Comparison of ENCODE assay signal across 8 cellular contexts in the genomic region with DNA sequence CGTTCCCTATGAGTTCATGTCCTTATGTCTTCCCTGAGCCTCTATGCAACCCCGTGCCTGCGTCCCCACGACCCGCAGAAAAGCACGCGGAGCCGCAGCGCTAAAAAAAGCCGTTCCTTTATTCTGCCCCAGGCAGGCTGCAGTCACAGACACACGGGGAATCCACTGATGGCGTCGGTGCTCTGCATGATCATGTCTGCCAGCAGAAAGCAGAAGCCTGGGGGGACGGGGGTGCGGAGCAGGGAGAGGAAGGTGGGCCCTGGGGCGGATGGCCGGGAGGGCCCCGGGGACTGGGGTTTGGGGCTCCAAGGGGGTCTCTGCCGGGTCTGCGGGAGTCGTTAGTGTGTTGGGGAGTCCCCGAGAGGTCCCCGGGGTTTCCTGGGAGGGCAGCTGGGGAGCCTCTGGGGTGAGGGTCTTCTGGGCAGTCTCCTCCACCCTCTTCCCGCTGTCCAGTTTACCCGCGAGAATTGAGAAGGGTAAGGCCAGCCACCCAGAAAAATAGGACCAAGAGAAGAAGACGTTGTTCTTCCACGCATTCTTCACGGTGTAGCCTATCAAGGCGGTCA. TPM values are rescaled to one million over a fixed set of nuclear protein-coding genes. Genes with fewer than 3 reads are reported as not detected.
A peak's percentile ranks its signal among the peaks of the same experiment; 100 is the strongest.
DNase-seq lines count a peak whose midpoint lies in the region; ATAC-seq and TF ChIP-seq lines count a peak whose summit lies in the region.

No MANE protein-coding gene starts in this region.

- H3K36me3 Mint-ChIP-seq in memory B cell = no peaks in the 10 kb centered on the region

- H3K27me3 ChIP-seq in BJ (ENCODE audit: control insufficient read depth, insufficient read depth, low read length) (no peaks in the 10 kb centered on the region), SJSA1 (replicated peaks) (no peaks in the 10 kb centered on the region), tibial artery (no peaks in the 10 kb centered on the region)

- H3K27me3 Mint-ChIP-seq in memory B cell = no peaks in the 10 kb centered on the region

- peak overlapping the region; percentile 99 for H3K4me3 Mint-ChIP-seq in memory B cell

- no peaks in the 10 kb centered on the region for H3K9me3 ChIP-seq in HEK293 (ENCODE audit: control insufficient read depth, insufficient read depth, low read depth, low read length)
- H3K9me3 ChIP-seq in SJSA1 (replicated peaks) = no peaks in the 10 kb centered on the region
- no peaks in the 10 kb centered on the region for H3K9me3 ChIP-seq in tibial artery

- peak; percentile 42 for ATAC-seq in memory B cell (ENCODE audit: low read depth)

- H3K9me3 Mint-ChIP-seq in memory B cell = no peaks in the 10 kb centered on the region

- H3K4me1 ChIP-seq in HEK293 (ENCODE audit: control insufficient read depth, insufficient read depth, low read length) = peaks cover 10% of the 10 kb centered on the region
- H3K4me1 ChIP-seq in SJSA1 (replicated peaks) = peaks cover 53% of the 10 kb centered on the region
- peaks cover 0 to 34% (median 25%) of the 10 kb centered on the region in 4 donors for H3K4me1 ChIP-seq in tibial artery

- H3K27ac Mint-ChIP-seq in memory B cell = peak overlapping the region; percentile 96

- CTCF ChIA-PET in BJ (lab: Yijun Ruan, JAX) = interaction anchor here (1.0 to 1.3 kb wide), 2 partner anchors 21 to 75 kb away, joined by 3 to 4 read pairs; a partner anchor contains a TSS
- CTCF ChIA-PET in HEK293 (lab: Yijun Ruan, JAX) = interaction anchor here (1.0 kb wide), 1 partner anchor 28 kb away, joined by 4 read pairs; no protein-coding TSS in a partner anchor

- H3K36me3 ChIP-seq in BJ (ENCODE audit: control insufficient read depth, insufficient read depth, low read length) = no peaks in the 10 kb centered on the region
- H3K36me3 ChIP-seq in HEK293 (ENCODE audit: control insufficient read depth in 2 of 2, insufficient read depth in 1 of 2, low read length in 2 of 2) = no peaks in the 10 kb centered on the region; a peak in 1 of 3 replicates
- peaks cover 3% of the 10 kb centered on the region for H3K36me3 ChIP-seq in SJSA1
- no peaks in the 10 kb centered on the region for H3K36me3 ChIP-seq in tibial artery

- TF ChIP-seq CTCF in BJ (IDR thresholded peaks at IDR 0.05; ENCODE audit: insufficient read depth, low read depth, low read length) (no peak), HEK293 (tag by site-specific recombination; IDR thresholded peaks at IDR 0.05) (no peak), tibial artery (IDR thresholded peaks at IDR 0.05) (no peak)

- H3K27ac ChIP-seq in HEK293 (ENCODE audit: extremely low read depth, low read depth, low read length) (peak overlapping the region; percentile 85), SJSA1 (peak overlapping the region; percentile 48), caudate nucleus (ENCODE audit: low read depth, low read length) (peak overlapping the region; percentile 97), tibial artery (peak overlapping the region; percentile 97)

- intact Hi-C loops in tibial artery (cut with DNase I; ENCODE audit: low total_unique reads) = loop anchor here (1.0 to 10.0 kb wide), 2 partner anchors 27 to 318 kb away; no protein-coding TSS in a partner anchor

- H3K4me3 ChIP-seq in BJ (ENCODE audit: low read depth, low read length) = peak overlapping the region; percentile 93
- H3K4me3 ChIP-seq in HEK293 (ENCODE audit: low read depth, low read length) = peak overlapping the region; percentile 43
- H3K4me3 ChIP-seq in SJSA1 = peak overlapping the region; percentile 67
- peak overlapping the region; percentile 71 to 97 for H3K4me3 ChIP-seq in tibial artery

- peaks cover 39% of the 10 kb centered on the region for H3K4me1 Mint-ChIP-seq in memory B cell

- POLR2A ChIA-PET in BJ (lab: Charles Lee) (interaction anchor here (0.6 to 1.5 kb wide), 3 partner anchors 8 to 562 kb away, joined by 4 to 12 read pairs (median 5); no protein-coding TSS in a partner anchor), HEK293 (lab: Yijun Ruan, JAX) (interaction anchor here (0.7 to 2.7 kb wide), 11 partner anchors 8 to 29 kb away, joined by 3 to 37 read pairs (median 6); a partner anchor contains a TSS)

- DNase-seq in BJ (ENCODE audit: low read depth) = no peak
- DNase-seq in SJSA1 (ENCODE audit: low read depth in 1 of 2, low spot score in 2 of 2) = no peak
- peak in 21 of 61 donors; percentile 24 to 71 (median 52) for DNase-seq in caudate nucleus (lab: John Stamatoyannopoulos, UW)
- DNase-seq in memory B cell (ENCODE audit: low spot score in 2 of 2) = peak; percentile 54 to 64
- DNase-seq in tibial artery = peak in 1 of 2 donors; percentile 32
- DNase-seq in inferior parietal cortex (ENCODE audit: extremely low spot score) = no peak
- DNase-seq in HuH-7.5 (ENCODE audit: low spot score) = no peak

TF ChIP-seq in HEK293, 187 proteins besides CTCF, POLR2A, EP300 and RAD21:
- TF ChIP-seq ZBTB17 (tag by site-specific recombination; IDR thresholded peaks at IDR 0.05) (peak; percentile 3), GLIS1 (tag by site-specific recombination; IDR thresholded peaks at IDR 0.05) (peak; percentile 50), WT1 (tag by site-specific recombination; IDR thresholded peaks at IDR 0.05) (no peak), ZBTB20 (tag by site-specific recombination; IDR thresholded peaks at IDR 0.05) (peak; percentile 82), ZNF335 (tag by site-specific recombination; conservative IDR thresholded peaks at IDR 0.05) (peak; percentile 74), ZNF623 (tag by site-specific recombination; IDR thresholded peaks at IDR 0.05) (0 out of 2 replicates have a peak, but pooled peaks have one; percentile 3), YY1 (tag by site-specific recombination; IDR thresholded peaks at IDR 0.05) (0 out of 2 replicates have a peak, but pooled peaks have one; percentile 28)
- TF ChIP-seq, protein P1, sequence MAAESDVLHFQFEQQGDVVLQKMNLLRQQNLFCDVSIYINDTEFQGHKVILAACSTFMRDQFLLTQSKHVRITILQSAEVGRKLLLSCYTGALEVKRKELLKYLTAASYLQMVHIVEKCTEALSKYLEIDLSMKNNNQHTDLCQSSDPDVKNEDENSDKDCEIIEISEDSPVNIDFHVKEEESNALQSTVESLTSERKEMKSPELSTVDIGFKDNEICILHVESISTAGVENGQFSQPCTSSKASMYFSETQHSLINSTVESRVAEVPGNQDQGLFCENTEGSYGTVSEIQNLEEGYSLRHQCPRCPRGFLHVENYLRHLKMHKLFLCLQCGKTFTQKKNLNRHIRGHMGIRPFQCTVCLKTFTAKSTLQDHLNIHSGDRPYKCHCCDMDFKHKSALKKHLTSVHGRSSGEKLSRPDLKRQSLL (tag by site-specific recombination; IDR thresholded peaks at IDR 0.05) = no peak

RNA-seq across cellular contexts. Expression of a gene that starts 0.9 kb away (rescaled TPM):
- polyA plus RNA-seq in BJ (2011; rRNA removed) = 92.8 and 149 TPM in 2 replicates
- polyA minus RNA-seq in BJ (2011; rRNA and poly(A)+ RNA removed) = 52.9 and 93.7 TPM in 2 replicates
- 91.4 and 205 TPM in 2 replicates for total RNA-seq in SJSA1 (2014; rRNA removed; shearing (Covaris generic))

RNA-seq across cellular contexts. Expression of a gene that starts 1.7 kb away (rescaled TPM):
- 0.12 TPM in 1 of 2 replicates, not detected in the other for polyA plus RNA-seq in BJ (2011; rRNA removed)
- not detected in 2 replicates for polyA minus RNA-seq in BJ (2011; rRNA and poly(A)+ RNA removed)
- not detected in 2 replicates for total RNA-seq in SJSA1 (2014; rRNA removed; shearing (Covaris generic))

RNA-seq across cellular contexts. Expression of a gene that starts 5.4 kb away (rescaled TPM):
- not detected in 2 replicates for polyA plus RNA-seq in BJ (2011; rRNA removed)
- polyA minus RNA-seq in BJ (2011; rRNA and poly(A)+ RNA removed) = not detected in 2 replicates
- not detected in 2 replicates for total RNA-seq in SJSA1 (2014; rRNA removed; shearing (Covaris generic))

RNA-seq across cellular contexts. Expression of a gene that starts 20.7 kb away (rescaled TPM):
- not detected in 2 replicates for polyA plus RNA-seq in BJ (2011; rRNA removed)
- not detected in 2 replicates for polyA minus RNA-seq in BJ (2011; rRNA and poly(A)+ RNA removed)
- total RNA-seq in SJSA1 (2014; rRNA removed; shearing (Covaris generic)) = not detected in 2 replicates

RNA-seq across cellular contexts. Expression of a gene that starts 23.3 kb away (rescaled TPM):
- polyA plus RNA-seq in BJ (2011; rRNA removed) = not detected in 2 replicates
- polyA minus RNA-seq in BJ (2011; rRNA and poly(A)+ RNA removed) = not detected in 2 replicates
- not detected in 2 replicates for total RNA-seq in SJSA1 (2014; rRNA removed; shearing (Covaris generic))

Comparison
In these comparisons a context has a peak if more than half of its experiments do, and no peak if none do; other contexts are left out.
1. DNase-seq: peak in memory B cell (2 of 2); none in BJ (single experiment), SJSA1 (0 of 2), inferior parietal cortex (single experiment) and HuH-7.5 (single experiment).
2. H3K4me3 ChIP-seq: peak in every context shown above with its lines; median percentile 93 in BJ; 84 in tibial artery; 67 in SJSA1; 43 in HEK293.
3. Peak in every context shown above with its lines, with median percentiles within 50 percentile points of each other: H3K27ac ChIP-seq.